In the genomic region with DNA sequence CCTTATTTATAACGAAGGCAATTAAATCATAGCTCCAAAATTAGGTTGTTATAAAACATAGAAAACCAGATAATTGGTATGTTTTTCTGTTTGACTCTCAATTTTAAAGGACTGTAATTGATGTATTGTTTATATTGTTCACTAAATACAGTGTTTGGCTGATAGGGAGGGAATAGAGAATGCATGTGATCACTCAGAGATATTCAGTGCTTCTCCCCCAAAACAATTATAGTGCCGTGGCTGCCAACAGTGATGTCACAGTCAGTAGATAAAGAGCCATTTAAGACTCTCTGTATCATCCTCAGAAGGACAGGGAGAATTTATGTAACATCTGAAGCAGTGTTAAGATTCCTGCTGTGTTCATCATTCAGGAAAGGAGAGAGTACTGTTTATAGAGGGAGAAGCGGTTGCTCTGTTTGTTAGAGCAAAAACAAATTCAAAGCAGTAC, we compare ENCODE assay signal across 9 cellular contexts.
DNase-seq lines count a peak whose midpoint lies in the region; ATAC-seq and TF ChIP-seq lines count a peak whose summit lies in the region.
"Had no signal": no experiment of that assay in that cellular context is flagged by ENCODE, and none has a peak within 500 bp of the region (broad histone marks: within the 10 kb centered on the region; RNA-seq: fewer than 3 reads in every experiment).

No MANE protein-coding gene starts in this region.

- no peaks in the 10 kb centered on the region for H3K36me3 ChIP-seq in neural cell (ENCODE audit: insufficient read depth, low read length)

- H3K4me3 ChIP-seq in neural cell (ENCODE audit: low read length): peak overlapping the region; percentile 44

- H3K4me1 Mint-ChIP-seq in central memory CD8-positive, alpha-beta T cell: peaks cover 27% of the 10 kb centered on the region
- peaks cover 36% of the 10 kb centered on the region for H3K4me1 Mint-ChIP-seq in activated T-helper 1 cell treated with anti-CD3 and anti-CD28 coated beads, Interleukin-12 subunit alpha, Interleukin-12 subunit beta, Interleukin-2, Interleukin-4 antibody, amounts not matched to agents 30 ng/mL and 10 ng/mL and 1 ng/mL, durations not matched to agents 14 hours and 24 hours and 36 hours (ENCODE audit: low read depth)

- H3K27ac ChIP-seq in neural cell (ENCODE audit: low read length): peak overlapping the region; percentile 75

- no peaks in the 10 kb centered on the region for H3K9me3 ChIP-seq in neural cell (ENCODE audit: low read length)

- H4K20me1 ChIP-seq in neural cell (ENCODE audit: insufficient read depth): no peaks in the 10 kb centered on the region

- intact Hi-C loops in activated T-helper 1 cell treated with anti-CD3 and anti-CD28 coated beads, Interleukin-12 subunit alpha, Interleukin-12 subunit beta, Interleukin-2, Interleukin-4 antibody, amounts not matched to agents 30 ng/mL and 10 ng/mL and 1 ng/mL, durations not matched to agents 14 hours and 24 hours and 36 hours (cut with micrococcal nuclease): loop anchor here (1.0 to 5.0 kb wide), 4 partner anchors 14 to 263 kb away; partner anchors contain the start of genes PHLPP1 and ZCCHC2

- no peaks in the 10 kb centered on the region for H3K27me3 Mint-ChIP-seq in central memory CD8-positive, alpha-beta T cell
- H3K27me3 Mint-ChIP-seq in activated T-helper 1 cell treated with anti-CD3 and anti-CD28 coated beads, Interleukin-12 subunit alpha, Interleukin-12 subunit beta, Interleukin-2, Interleukin-4 antibody, amounts not matched to agents 30 ng/mL and 10 ng/mL and 1 ng/mL, durations not matched to agents 14 hours and 24 hours and 36 hours (ENCODE audit: insufficient read depth): no peaks in the 10 kb centered on the region
- H3K27me3 Mint-ChIP-seq: memory B cell had no signal

- H3K9ac ChIP-seq in neural cell (ENCODE audit: low read length): peak overlapping the region; percentile 42

- H3K27ac Mint-ChIP-seq in central memory CD8-positive, alpha-beta T cell (ENCODE audit: low read depth): peak overlapping the region; percentile 23
- no peak overlapping the region for H3K27ac Mint-ChIP-seq in activated T-helper 1 cell treated with anti-CD3 and anti-CD28 coated beads, Interleukin-12 subunit alpha, Interleukin-12 subunit beta, Interleukin-2, Interleukin-4 antibody, amounts not matched to agents 30 ng/mL and 10 ng/mL and 1 ng/mL, durations not matched to agents 14 hours and 24 hours and 36 hours
- H3K27ac Mint-ChIP-seq: memory B cell had no signal

- H3K4me3 Mint-ChIP-seq in central memory CD8-positive, alpha-beta T cell: peak overlapping the region; percentile 34
- no peak overlapping the region for H3K4me3 Mint-ChIP-seq in activated T-helper 1 cell treated with anti-CD3 and anti-CD28 coated beads, Interleukin-12 subunit alpha, Interleukin-12 subunit beta, Interleukin-2, Interleukin-4 antibody, amounts not matched to agents 30 ng/mL and 10 ng/mL and 1 ng/mL, durations not matched to agents 14 hours and 24 hours and 36 hours

- peak; percentile 81 for TF ChIP-seq EP300 in neural cell (conservative IDR thresholded peaks at IDR 0.05; ENCODE audit: poor library complexity, severe bottlenecking)

- no peaks in the 10 kb centered on the region for H3K27me3 ChIP-seq in neural cell (ENCODE audit: insufficient read depth, low read depth, low read length)

- H3K36me3 Mint-ChIP-seq in central memory CD8-positive, alpha-beta T cell (ENCODE audit: insufficient read depth): peaks cover 3% of the 10 kb centered on the region
- H3K36me3 Mint-ChIP-seq in activated T-helper 1 cell treated with anti-CD3 and anti-CD28 coated beads, Interleukin-12 subunit alpha, Interleukin-12 subunit beta, Interleukin-2, Interleukin-4 antibody, amounts not matched to agents 30 ng/mL and 10 ng/mL and 1 ng/mL, durations not matched to agents 14 hours and 24 hours and 36 hours (ENCODE audit: low read depth): no peaks in the 10 kb centered on the region
- H3K36me3 Mint-ChIP-seq: memory B cell had no signal

- H3K79me2 ChIP-seq in neural cell (replicated peaks; ENCODE audit: insufficient read depth, low read length): peaks cover 56% of the 10 kb centered on the region

- no peak for ATAC-seq in central memory CD8-positive, alpha-beta T cell (replicated peaks; ENCODE audit: extremely low read depth, poor library complexity, severe bottlenecking)
- ATAC-seq in HG03159 (IDR thresholded peaks at IDR 0.05; ENCODE audit: unreplicated experiment) (no peak), HG03175 (IDR thresholded peaks at IDR 0.05; ENCODE audit: unreplicated experiment) (no peak)

- H3F3A ChIP-seq in neural cell (ENCODE audit: insufficient read depth, low read length, poor library complexity, severe bottlenecking): no peaks in the 10 kb centered on the region

- no peaks in the 10 kb centered on the region for H3K9me2 ChIP-seq in neural cell (ENCODE audit: insufficient read depth, low read length)

- TF ChIP-seq RAD21 in neural cell (conservative IDR thresholded peaks at IDR 0.05): no peak

- peak overlapping the region; percentile 72 for H3K4me2 ChIP-seq in neural cell (ENCODE audit: low read length)

- H3K9me3 Mint-ChIP-seq in central memory CD8-positive, alpha-beta T cell: no peaks in the 10 kb centered on the region
- no peaks in the 10 kb centered on the region for H3K9me3 Mint-ChIP-seq in activated T-helper 1 cell treated with anti-CD3 and anti-CD28 coated beads, Interleukin-12 subunit alpha, Interleukin-12 subunit beta, Interleukin-2, Interleukin-4 antibody, amounts not matched to agents 30 ng/mL and 10 ng/mL and 1 ng/mL, durations not matched to agents 14 hours and 24 hours and 36 hours
- H3K9me3 Mint-ChIP-seq: memory B cell had no signal

- no peak overlapping the region for H2AFZ ChIP-seq in neural cell (ENCODE audit: low read depth, low read length)

- TF ChIP-seq CTCF in neural cell (IDR thresholded peaks at IDR 0.05; ENCODE audit: poor library complexity, severe bottlenecking): no peak

- DNase-seq in COR-L47 (lab: John Stamatoyannopoulos, UW) (peak; percentile 75), NCI-H146 (lab: John Stamatoyannopoulos, UW) (peak; percentile 64), NCI-H1092 (lab: John Stamatoyannopoulos, UW) (no peak)
- DNase-seq in central memory CD8-positive, alpha-beta T cell (ENCODE audit: low spot score in 2 of 2): no peak
- no peak for DNase-seq in activated T-helper 1 cell treated with anti-CD3 and anti-CD28 coated beads, Interleukin-12 subunit alpha, Interleukin-12 subunit beta, Interleukin-2, Interleukin-4 antibody, amounts not matched to agents 30 ng/mL and 10 ng/mL and 1 ng/mL, durations not matched to agents 14 hours and 24 hours and 36 hours (ENCODE audit: low spot score)

TF ChIP-seq in neural cell, 6 proteins besides CTCF, POLR2A, EP300 and RAD21:
- TF ChIP-seq TAF1 (IDR thresholded peaks at IDR 0.05; ENCODE audit: low read depth) (no peak), SMC3 (conservative IDR thresholded peaks at IDR 0.05; ENCODE audit: poor library complexity) (no peak), POLR2AphosphoS5 (IDR thresholded peaks at IDR 0.05) (peak; percentile 79)
- TF ChIP-seq, protein P1, sequence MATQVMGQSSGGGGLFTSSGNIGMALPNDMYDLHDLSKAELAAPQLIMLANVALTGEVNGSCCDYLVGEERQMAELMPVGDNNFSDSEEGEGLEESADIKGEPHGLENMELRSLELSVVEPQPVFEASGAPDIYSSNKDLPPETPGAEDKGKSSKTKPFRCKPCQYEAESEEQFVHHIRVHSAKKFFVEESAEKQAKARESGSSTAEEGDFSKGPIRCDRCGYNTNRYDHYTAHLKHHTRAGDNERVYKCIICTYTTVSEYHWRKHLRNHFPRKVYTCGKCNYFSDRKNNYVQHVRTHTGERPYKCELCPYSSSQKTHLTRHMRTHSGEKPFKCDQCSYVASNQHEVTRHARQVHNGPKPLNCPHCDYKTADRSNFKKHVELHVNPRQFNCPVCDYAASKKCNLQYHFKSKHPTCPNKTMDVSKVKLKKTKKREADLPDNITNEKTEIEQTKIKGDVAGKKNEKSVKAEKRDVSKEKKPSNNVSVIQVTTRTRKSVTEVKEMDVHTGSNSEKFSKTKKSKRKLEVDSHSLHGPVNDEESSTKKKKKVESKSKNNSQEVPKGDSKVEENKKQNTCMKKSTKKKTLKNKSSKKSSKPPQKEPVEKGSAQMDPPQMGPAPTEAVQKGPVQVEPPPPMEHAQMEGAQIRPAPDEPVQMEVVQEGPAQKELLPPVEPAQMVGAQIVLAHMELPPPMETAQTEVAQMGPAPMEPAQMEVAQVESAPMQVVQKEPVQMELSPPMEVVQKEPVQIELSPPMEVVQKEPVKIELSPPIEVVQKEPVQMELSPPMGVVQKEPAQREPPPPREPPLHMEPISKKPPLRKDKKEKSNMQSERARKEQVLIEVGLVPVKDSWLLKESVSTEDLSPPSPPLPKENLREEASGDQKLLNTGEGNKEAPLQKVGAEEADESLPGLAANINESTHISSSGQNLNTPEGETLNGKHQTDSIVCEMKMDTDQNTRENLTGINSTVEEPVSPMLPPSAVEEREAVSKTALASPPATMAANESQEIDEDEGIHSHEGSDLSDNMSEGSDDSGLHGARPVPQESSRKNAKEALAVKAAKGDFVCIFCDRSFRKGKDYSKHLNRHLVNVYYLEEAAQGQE (IDR thresholded peaks at IDR 0.05; ENCODE audit: borderline replicate concordance): peak; percentile 54

Comparison
In these comparisons a context has a peak if more than half of its experiments do, and no peak if none do; other contexts are left out.
1. DNase-seq: peak in COR-L47 (single experiment) and NCI-H146 (single experiment); none in central memory CD8-positive, alpha-beta T cell (0 of 2), NCI-H1092 (single experiment) and activated T-helper 1 cell treated with anti-CD3 and anti-CD28 coated beads, Interleukin-12 subunit alpha, Interleukin-12 subunit beta, Interleukin-2, Interleukin-4 antibody, amounts not matched to agents 30 ng/mL and 10 ng/mL and 1 ng/mL, durations not matched to agents 14 hours and 24 hours and 36 hours (single experiment).